18 cellular contexts compared by ENCODE assay signal in genomic region chr1:214014730-214015129, GRCh38.
"Had no signal": no experiment of that assay in that cellular context is flagged by ENCODE, and none has a peak within 500 bp of the region (broad histone marks: within the 10 kb centered on the region; RNA-seq: fewer than 3 reads in every experiment).

No MANE protein-coding gene starts in this region.

- H3K27me3 ChIP-seq: colonic mucosa, suprapubic skin, thyroid gland, upper lobe of left lung, vagina had no signal

- H3K4me1 ChIP-seq: colonic mucosa, suprapubic skin, upper lobe of left lung, vagina had no signal

- H3K27ac Mint-ChIP-seq: endodermal cell, naive B cell, nephron had no signal

- H3K36me3 Mint-ChIP-seq: naive B cell had no signal

- H3K4me3 ChIP-seq: colonic mucosa, suprapubic skin, thyroid gland, upper lobe of left lung, vagina had no signal

- DNase-seq: colonic mucosa; dermis blood vessel endothelial cell; endodermal cell; erythroblast; foreskin melanocyte; head of caudate nucleus; hypothalamus; islet precursor cell; mesendoderm; naive B cell; small intestine; stimulated activated CD4-positive, alpha-beta T cell treated with anti-CD3 and anti-CD28 coated beads, Interleukin-12 subunit alpha, Interleukin-12 subunit beta, amount 100 ng/mL, for 4 hours; stimulated activated naive CD4-positive, alpha-beta T cell; thyroid gland; upper lobe of left lung had no signal

- H3K9me3 ChIP-seq: colonic mucosa, suprapubic skin, thyroid gland, upper lobe of left lung, vagina had no signal

- H3K36me3 ChIP-seq: colonic mucosa, suprapubic skin, upper lobe of left lung, vagina had no signal

- H3K27ac ChIP-seq: colonic mucosa, suprapubic skin, thyroid gland, upper lobe of left lung, vagina had no signal

- H3K4me1 Mint-ChIP-seq: naive B cell had no signal

- H3K4me3 Mint-ChIP-seq: endodermal cell, naive B cell, nephron had no signal

- H3K9me3 Mint-ChIP-seq: endodermal cell, nephron had no signal
